ENCODE assay signal across 8 cellular contexts in genomic region chr12:120639771-120640721, GRCh38. TPM values are rescaled to one million over a fixed set of nuclear protein-coding genes. Genes with fewer than 3 reads are reported as not detected.
DNase-seq lines count a peak whose midpoint lies in the region; ATAC-seq, FAIRE-seq and TF ChIP-seq lines count a peak whose summit lies in the region.

CABP1 (plus strand) TSS chr12:120640626; CDS start chr12:120640686, 60 bp downstream.

- TF ChIP-seq RAD21 in HCT116 (IDR thresholded peaks at IDR 0.05; ENCODE audit: low read depth): peak; percentile 35

- DNase-seq in HCT116 (ENCODE audit: low read depth, low spot score) (no peak), NCI-H2196 (lab: John Stamatoyannopoulos, UW; ENCODE audit: unreplicated experiment) (peak; percentile 40), erythroblast (lab: John Stamatoyannopoulos, UW) (peak; percentile 23 to 46), pancreas (peak; percentile 27 to 84 (median 52)), type B pancreatic cell (ENCODE audit: extremely low spot score, unreplicated experiment) (no peak), T1000 (lab: John Stamatoyannopoulos, UW) (no peak)
- peak; percentile 30 to 44 (median 35) for DNase-seq in activated CD8-positive, alpha-beta memory T cell treated with anti-CD3 and anti-CD28 coated beads for 48 hours (ENCODE audit: low read depth in 2 of 3, low spot score in 2 of 3)

- no peaks in the 10 kb centered on the region for H3K79me2 ChIP-seq in HCT116 (ENCODE audit: insufficient read depth, low read length)

- H3K27me3 ChIP-seq in HCT116 (ENCODE audit: insufficient read depth, low read length) (peaks cover 4% of the 10 kb centered on the region; the same call in 1 of the 2 replicates), pancreas (peaks cover 0 to 11% (median 0%) of the 10 kb centered on the region in 4 donors)

- H3K36me3 ChIP-seq in HCT116 (ENCODE audit: control insufficient read depth in 1 of 2, insufficient read depth in 2 of 2, low read length in 2 of 2) (no peaks in the 10 kb centered on the region), pancreas (no peaks in the 10 kb centered on the region)

- intact Hi-C loops in HCT116 (cut with micrococcal nuclease) (loop anchor here (10.0 kb wide), 2 partner anchors 205 to 365 kb away; partner anchors contain the start of gene COX6A1), pancreas (cut with DNase I) (loop anchor here in 1 of 3 donors (10.0 kb wide), 2 partner anchors 55 to 75 kb away; partner anchors contain the start of genes POP5 and UNC119B)

- peak within 1 kb of the TSS; percentile 51 for H3K27ac ChIP-seq in HCT116 (ENCODE audit: low read depth, low read length)
- no peak within 1 kb of the TSS for H3K27ac ChIP-seq in pancreas

- H2AFZ ChIP-seq in HCT116 (ENCODE audit: low read depth, low read length, poor library complexity, severe bottlenecking): peak within 1 kb of the TSS; percentile 80

- H3K27me3 Mint-ChIP-seq in type B pancreatic cell: peaks cover 72% of the 10 kb centered on the region

- H3K9me3 Mint-ChIP-seq in type B pancreatic cell: no peaks in the 10 kb centered on the region

- H3K9ac ChIP-seq in HCT116 (ENCODE audit: low read length): peak within 1 kb of the TSS; percentile 55

- ATAC-seq in HCT116 (peak; percentile 84), pancreas (peak; percentile 60 to 85 (median 77))

- peak within 1 kb of the TSS; percentile 82 for H3K4me3 Mint-ChIP-seq in type B pancreatic cell

- TF ChIP-seq CTCF in HCT116 (IDR thresholded peaks at IDR 0.05 in 2 of 3, conservative IDR thresholded peaks at IDR 0.05 in 1 of 3; ENCODE audit: borderline replicate concordance in 1 of 3, insufficient read depth in 1 of 3, low read depth in 2 of 3, low read length in 2 of 3) (peak; percentile 35 to 62 (median 45); a peak in 5 of 6 replicates), pancreas (IDR thresholded peaks at IDR 0.05) (peak in 2 of 4 donors; percentile 15 to 30), type B pancreatic cell (conservative IDR thresholded peaks at IDR 0.05) (peak; percentile 72)

- no peaks in the 10 kb centered on the region for H3K36me3 Mint-ChIP-seq in type B pancreatic cell

- H4K20me1 ChIP-seq in HCT116 (ENCODE audit: insufficient read depth): no peaks in the 10 kb centered on the region

- WGBS in pancreas, 2 donors: 10 to 14% methylated on average over 39 to 56 of the region's 56 CpGs

- H3K27ac Mint-ChIP-seq in type B pancreatic cell: peak within 1 kb of the TSS; percentile 17

- POLR2A ChIA-PET in HCT116 (lab: Charles Lee): no interaction called here

- peaks cover 9 to 19% of the 10 kb centered on the region in 2 experiments; a peak in 3 of 4 replicates for H3K4me1 ChIP-seq in HCT116 (ENCODE audit: control insufficient read depth in 1 of 2, insufficient read depth in 2 of 2, low read length in 2 of 2)
- H3K4me1 ChIP-seq in pancreas: peaks cover 0 to 5% (median 4%) of the 10 kb centered on the region in 3 donors

- RAD21 ChIA-PET in HCT116 (lab: Charles Lee; ENCODE audit: low non-redundant PET in 1 of 2, low total read pairs in 2 of 2, uncharacterized antibody in 2 of 2, unreplicated experiment in 2 of 2): interaction anchor here in 1 of 2 experiments (0.7 kb wide), 1 partner anchor 9 kb away, joined by 4 read pairs; no protein-coding TSS in a partner anchor

- FAIRE-seq in pancreas (lab: Jason Lieb, UNC): no peak

- H3K4me3 ChIP-seq in GM08714 (ENCODE audit: low read length): peak within 1 kb of the TSS; percentile 62; the same call in 1 of the 2 replicates
- H3K4me3 ChIP-seq in HCT116 (replicated peaks in 1 of 2; ENCODE audit: low read depth in 1 of 2, low read length in 2 of 2): peak within 1 kb of the TSS; percentile 51 to 63
- peak within 1 kb of the TSS; percentile 11 to 55 (median 33) for H3K4me3 ChIP-seq in pancreas

- H3K9me3 ChIP-seq in HCT116 (ENCODE audit: control insufficient read depth in 1 of 2, insufficient read depth in 1 of 2, low read depth in 1 of 2, low read length in 2 of 2) (no peaks in the 10 kb centered on the region), pancreas (no peaks in the 10 kb centered on the region)

- BruUV-seq in HCT116 (replicated peaks; lab: Mats Ljungman, UMichigan): TSS peak; percentile 71

- no peaks in the 10 kb centered on the region for H3K9me2 ChIP-seq in HCT116 (ENCODE audit: insufficient read depth)

- peaks cover 8% of the 10 kb centered on the region for H3K4me1 Mint-ChIP-seq in type B pancreatic cell (ENCODE audit: unreplicated experiment)

- H3K4me2 ChIP-seq in HCT116 (ENCODE audit: low read length): peak within 1 kb of the TSS; percentile 92

- TF ChIP-seq POLR2A in HCT116 (IDR thresholded peaks at IDR 0.05; ENCODE audit: borderline replicate concordance, extremely low read depth, insufficient read depth, insufficient read length) (no peak), erythroblast (IDR thresholded peaks at IDR 0.05; ENCODE audit: low read length) (no peak)

- CTCF ChIA-PET in HCT116 (lab: Charles Lee): interaction anchor here (0.8 kb wide), 1 partner anchor 9 kb away, joined by 3 read pairs; no protein-coding TSS in a partner anchor

TF ChIP-seq in HCT116, 20 proteins besides CTCF, POLR2A, EP300 and RAD21:
- TF ChIP-seq SP1 (IDR thresholded peaks at IDR 0.05; ENCODE audit: low read depth) (no peak), EGR1 (IDR thresholded peaks at IDR 0.05; ENCODE audit: low read depth) (no peak), MAX (IDR thresholded peaks at IDR 0.05) (peak; percentile 80), ELF1 (IDR thresholded peaks at IDR 0.05; ENCODE audit: borderline replicate concordance, low read depth) (no peak), ATF3 (IDR thresholded peaks at IDR 0.05) (no peak), CEBPB (IDR thresholded peaks at IDR 0.05; ENCODE audit: low read depth) (no peak), JUND (IDR thresholded peaks at IDR 0.05) (no peak), TCF7L2 (IDR thresholded peaks at IDR 0.05; ENCODE audit: borderline replicate concordance, extremely low read depth, insufficient read depth, insufficient read length) (no peak), POLR2AphosphoS5 (IDR thresholded peaks at IDR 0.05; ENCODE audit: low read depth, low read length) (peak; percentile 55; the same call in 1 of the 2 replicates), REST (IDR thresholded peaks at IDR 0.05; ENCODE audit: low read depth) (no peak), CBX3 (IDR thresholded peaks at IDR 0.05; ENCODE audit: low read depth) (no peak), EZH2phosphoT487 (IDR thresholded peaks at IDR 0.05; ENCODE audit: borderline replicate concordance) (no peak), SIN3A (IDR thresholded peaks at IDR 0.05; ENCODE audit: low read depth) (no peak), EZH2 (IDR thresholded peaks at IDR 0.05) (no peak)

RNA-seq across cellular contexts. Expression of gene CABP1, which starts in this region (rescaled TPM):
- total RNA-seq in HCT116 (2021; ENCODE audit: unreplicated experiment): 0.84 TPM
- polyA plus RNA-seq in HCT116 (2012): 0.34 and 0.99 TPM in 2 replicates
- under 1 TPM; 0.12 to 0.87 (median 0.46) TPM for total RNA-seq in pancreas
- polyA plus RNA-seq in pancreas: 1 to 10 TPM; 3.3 to 5.7 TPM
- total RNA-seq in type B pancreatic cell (ENCODE audit: low replicate concordance): 0.26 and 0.56 TPM in 2 replicates

Comparison
In these comparisons a context has a peak if more than half of its experiments do, and no peak if none do; other contexts are left out.
1. Peak in ATAC-seq, H3K4me3 ChIP-seq, H3K27ac ChIP-seq, H3K9ac ChIP-seq and H3K4me2 ChIP-seq in HCT116; RNA of the gene not detected or under 1 TPM.
2. DNase-seq: peak in NCI-H2196 (single experiment), activated CD8-positive, alpha-beta memory T cell treated with anti-CD3 and anti-CD28 coated beads for 48 hours (3 of 3), erythroblast (2 of 2) and pancreas (6 of 6); none in HCT116 (single experiment), type B pancreatic cell (single experiment) and T1000 (single experiment).
3. Peak in every context shown above with its lines, with median percentiles within 50 percentile points of each other: H3K4me3 ChIP-seq.